15 cellular contexts compared by ENCODE assay signal in genomic region chr6:11920566-11920965, GRCh38.
A peak's percentile ranks its signal among the peaks of the same experiment; 100 is the strongest.
DNase-seq lines count a peak whose midpoint lies in the region; TF ChIP-seq lines count a peak whose summit lies in the region.
"Had no signal": no experiment of that assay in that cellular context is flagged by ENCODE, and none has a peak within 500 bp of the region (broad histone marks: within the 10 kb centered on the region; RNA-seq: fewer than 3 reads in every experiment).

No MANE protein-coding gene starts in this region.

- H3K27ac ChIP-seq in breast epithelium (no peak overlapping the region), coronary artery (peak overlapping the region; percentile 24 to 50), muscle layer of duodenum (ENCODE audit: low read length) (peak overlapping the region; percentile 10), stomach (peak overlapping the region in 1 of 5 donors; percentile 14)

- TF ChIP-seq CTCF in MCF 10A (IDR thresholded peaks at IDR 0.05; ENCODE audit: unreplicated experiment): no peak
- TF ChIP-seq CTCF in breast epithelium (IDR thresholded peaks at IDR 0.05): no peak
- TF ChIP-seq CTCF in coronary artery (IDR thresholded peaks at IDR 0.05): no peak
- TF ChIP-seq CTCF in type B pancreatic cell (conservative IDR thresholded peaks at IDR 0.05): no peak
- no peak for TF ChIP-seq CTCF in stomach (IDR thresholded peaks at IDR 0.05)

- H3K36me3 Mint-ChIP-seq in MCF 10A (ENCODE audit: insufficient read depth, unreplicated experiment) (no peaks in the 10 kb centered on the region), type B pancreatic cell (no peaks in the 10 kb centered on the region)
- H3K36me3 Mint-ChIP-seq: WTC11 had no signal

- H3K4me3 ChIP-seq in breast epithelium: no peak overlapping the region
- H3K4me3 ChIP-seq in coronary artery: no peak overlapping the region
- no peak overlapping the region for H3K4me3 ChIP-seq in muscle layer of duodenum (ENCODE audit: low read depth in 1 of 2, low read length in 2 of 2)
- H3K4me3 ChIP-seq in stomach: no peak overlapping the region

- H3K9me3 ChIP-seq in breast epithelium: no peaks in the 10 kb centered on the region
- H3K9me3 ChIP-seq in muscle layer of duodenum (ENCODE audit: control insufficient read depth in 1 of 2, low read length in 2 of 2): no peaks in the 10 kb centered on the region
- H3K9me3 ChIP-seq in stomach: no peaks in the 10 kb centered on the region

- TF ChIP-seq EP300 in stomach (IDR thresholded peaks at IDR 0.05): no peak

- H3K4me1 ChIP-seq in breast epithelium (no peaks in the 10 kb centered on the region), muscle layer of duodenum (ENCODE audit: control insufficient read depth in 1 of 2, insufficient read depth in 2 of 2, low read length in 2 of 2) (peaks cover 0 to 23% of the 10 kb centered on the region in 2 donors), stomach (peaks cover 0 to 21% (median 5%) of the 10 kb centered on the region in 4 donors)

- H3K27me3 Mint-ChIP-seq in MCF 10A (ENCODE audit: insufficient read depth, unreplicated experiment) (no peaks in the 10 kb centered on the region), type B pancreatic cell (no peaks in the 10 kb centered on the region)
- H3K27me3 Mint-ChIP-seq: activated CD8-positive, alpha-beta T cell treated with anti-CD3 and anti-CD28 coated beads for 36 hours had no signal

- intact Hi-C loops in MCF 10A (cut with micrococcal nuclease) (loop anchor here (5.0 kb wide), 1 partner anchor 218 kb away; no protein-coding TSS in a partner anchor), breast epithelium (cut with DNase I; ENCODE audit: low total_unique reads) (no loop called here), stomach (cut with DNase I; ENCODE audit: low total_unique reads) (no loop called here)

- TF ChIP-seq POLR2A in breast epithelium (IDR thresholded peaks at IDR 0.05): no peak
- TF ChIP-seq POLR2A in stomach (IDR thresholded peaks at IDR 0.05): no peak

- H3K27ac Mint-ChIP-seq in MCF 10A (ENCODE audit: low read depth, unreplicated experiment) (peak overlapping the region; percentile 76), type B pancreatic cell (peak overlapping the region; percentile 46)
- H3K27ac Mint-ChIP-seq: activated CD8-positive, alpha-beta T cell treated with anti-CD3 and anti-CD28 coated beads for 36 hours; activated T-cell treated with anti-CD3 and anti-CD28 coated beads, Interleukin-2, amount 50 U/mL, for 72 hours; WTC11 had no signal

- WGBS in stomach, 5 donors: 90 to 95% (median 93%) methylated on average over 3 of the region's 3 CpGs

- no peak overlapping the region for H3K4me3 Mint-ChIP-seq in MCF 10A (ENCODE audit: unreplicated experiment)
- no peak overlapping the region for H3K4me3 Mint-ChIP-seq in type B pancreatic cell
- H3K4me3 Mint-ChIP-seq: activated CD8-positive, alpha-beta T cell treated with anti-CD3 and anti-CD28 coated beads for 36 hours; activated T-cell treated with anti-CD3 and anti-CD28 coated beads, Interleukin-2, amount 50 U/mL, for 72 hours; WTC11 had no signal

- H3K27me3 ChIP-seq in breast epithelium (no peaks in the 10 kb centered on the region), muscle layer of duodenum (ENCODE audit: low read depth, low read length) (no peaks in the 10 kb centered on the region), stomach (no peaks in the 10 kb centered on the region)

- DNase-seq in MCF 10A (ENCODE audit: unreplicated experiment) (no peak), breast epithelium (ENCODE audit: low spot score in 2 of 2) (no peak), coronary artery (ENCODE audit: low spot score) (no peak), type B pancreatic cell (ENCODE audit: extremely low spot score, unreplicated experiment) (no peak), stomach (no peak), middle frontal gyrus (ENCODE audit: extremely low spot score, low spot score) (no peak)
- DNase-seq in activated CD8-positive, alpha-beta memory T cell treated with anti-CD3 and anti-CD28 coated beads for 24 hours: no peak
- DNase-seq: activated CD8-positive, alpha-beta T cell treated with anti-CD3 and anti-CD28 coated beads for 36 hours; activated T-cell treated with anti-CD3 and anti-CD28 coated beads, Interleukin-2, amount 50 U/mL, for 72 hours; DMS79; effector CD4-positive, alpha-beta T cell; NCI-H1417 treated with DMSO at 0.1 percent for 48 hours; RPMI8226 had no signal

- CTCF ChIA-PET in MCF 10A (lab: Yijun Ruan, JAX): interaction anchor here (1.2 kb wide), 1 partner anchor 29 kb away, joined by 3 read pairs; no protein-coding TSS in a partner anchor

- no TSS peak for BruUV-seq in MCF 10A (replicated peaks; lab: Mats Ljungman, UMichigan)

- POLR2A ChIA-PET in MCF 10A (lab: Yijun Ruan, JAX): interaction anchor here (0.6 to 1.7 kb wide), 9 partner anchors 32 to 396 kb away, joined by 3 to 14 read pairs (median 3); no protein-coding TSS in a partner anchor

- peaks cover 17% of the 10 kb centered on the region for H3K4me1 Mint-ChIP-seq in MCF 10A (ENCODE audit: insufficient read depth, unreplicated experiment)
- H3K4me1 Mint-ChIP-seq in type B pancreatic cell (ENCODE audit: unreplicated experiment): peaks cover 19% of the 10 kb centered on the region

- H3K9me3 Mint-ChIP-seq in MCF 10A (ENCODE audit: unreplicated experiment): no peaks in the 10 kb centered on the region
- no peaks in the 10 kb centered on the region for H3K9me3 Mint-ChIP-seq in type B pancreatic cell
- H3K9me3 Mint-ChIP-seq: activated CD8-positive, alpha-beta T cell treated with anti-CD3 and anti-CD28 coated beads for 36 hours; activated T-cell treated with anti-CD3 and anti-CD28 coated beads, Interleukin-2, amount 50 U/mL, for 72 hours; WTC11 had no signal

- H3K36me3 ChIP-seq in breast epithelium (no peaks in the 10 kb centered on the region), muscle layer of duodenum (ENCODE audit: control insufficient read depth in 1 of 2, insufficient read depth in 2 of 2, low read length in 2 of 2) (no peaks in the 10 kb centered on the region), stomach (no peaks in the 10 kb centered on the region)

Comparison
In these comparisons a context has a peak if more than half of its experiments do, and no peak if none do; other contexts are left out.
1. H3K27ac ChIP-seq: peak in coronary artery (2 of 2) and muscle layer of duodenum (single experiment); none in breast epithelium (0 of 2).